Comparison of ENCODE assay signal across 8 cellular contexts in the genomic region with DNA sequence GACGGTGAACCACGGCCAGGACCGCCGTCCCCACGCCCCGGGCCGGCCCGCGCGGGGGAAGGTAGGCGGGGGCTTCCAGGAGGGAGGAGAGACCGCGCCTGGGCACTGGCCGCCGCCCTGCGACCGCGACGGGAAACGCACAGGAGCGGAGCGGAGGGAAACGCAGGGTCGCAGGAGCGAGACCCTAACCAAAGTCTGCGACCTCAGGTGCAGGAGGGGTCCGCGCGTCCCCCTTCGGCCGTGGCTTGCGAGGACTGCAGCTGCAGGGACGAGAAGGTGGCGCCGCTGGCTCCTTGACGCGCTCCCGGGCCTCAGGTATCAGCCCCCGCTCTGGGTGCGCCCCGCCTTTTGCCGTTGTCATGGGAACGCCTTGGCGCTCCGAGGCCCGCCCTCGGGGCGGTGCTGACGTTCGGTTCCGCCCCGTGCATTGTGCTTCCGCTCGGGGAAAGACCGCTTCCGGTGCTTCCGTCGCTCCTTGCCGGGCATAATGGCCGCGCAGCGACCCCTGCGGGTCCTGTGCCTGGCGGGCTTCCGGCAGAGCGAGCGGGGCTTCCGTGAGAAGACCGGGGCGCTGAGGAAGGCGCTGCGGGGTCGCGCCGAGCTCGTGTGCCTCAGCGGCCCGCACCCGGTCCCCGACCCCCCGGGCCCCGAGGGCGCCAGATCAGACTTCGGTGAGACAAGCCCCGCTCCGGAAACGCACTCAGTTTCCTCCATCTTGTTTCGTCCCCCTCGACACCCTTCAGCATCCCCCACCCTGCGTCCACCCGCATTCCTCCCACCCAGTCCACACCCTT. TPM values are rescaled to one million over a fixed set of nuclear protein-coding genes. Genes with fewer than 3 reads are reported as not detected.
DNase-seq lines count a peak whose midpoint lies in the region; ATAC-seq lines count a peak whose summit lies in the region.

A gene (plus strand): TSS at position 462 of the 794 bp plus-strand sequence. CDS start 26 bp downstream, at position 488.

- peak within 1 kb of the TSS; percentile 95 for H4K8ac ChIP-seq in mesenchymal stem cell (ENCODE audit: low read length)

- peak within 1 kb of the TSS; percentile 85 to 97 (median 90) for H3K4me3 Mint-ChIP-seq in CD8-positive, alpha-beta memory T cell
- peak within 1 kb of the TSS; percentile 90 to 91 for H3K4me3 Mint-ChIP-seq in effector memory CD8-positive, alpha-beta T cell

- H3K27ac ChIP-seq in CD8-positive, alpha-beta memory T cell (ENCODE audit: low read depth, low read length): peak within 1 kb of the TSS; percentile 93
- H3K27ac ChIP-seq in mesenchymal stem cell (ENCODE audit: low read length, poor library complexity, severe bottlenecking): peak within 1 kb of the TSS; percentile 68

- CTCF ChIA-PET in CD8-positive, alpha-beta memory T cell (lab: Charles Lee): interaction anchor here (0.9 to 1.8 kb wide), 5 partner anchors 10 to 373 kb away, joined by 3 to 7 read pairs (median 4); a partner anchor contains a TSS
- CTCF ChIA-PET in activated CD8-positive, alpha-beta memory T cell treated with anti-CD3 and anti-CD28 coated beads for 36 hours (lab: Charles Lee): interaction anchor here (1.0 kb wide), 1 partner anchor 13 kb away, joined by 6 read pairs; a partner anchor contains a TSS

- H3K27ac Mint-ChIP-seq in CD8-positive, alpha-beta memory T cell: peak within 1 kb of the TSS; percentile 89 to 99 (median 98)
- H3K27ac Mint-ChIP-seq in effector memory CD8-positive, alpha-beta T cell: peak within 1 kb of the TSS; percentile 96 to 98

- H3K4me1 Mint-ChIP-seq in CD8-positive, alpha-beta memory T cell: peaks cover 11 to 27% (median 15%) of the 10 kb centered on the region in 3 donors
- H3K4me1 Mint-ChIP-seq in effector memory CD8-positive, alpha-beta T cell (ENCODE audit: low read depth in 2 of 2): peaks cover 15 to 23% of the 10 kb centered on the region in 2 donors

- H3K23ac ChIP-seq in mesenchymal stem cell (ENCODE audit: low read length in 2 of 2): peak within 1 kb of the TSS in 1 of 2 experiments; percentile 75

- peak within 1 kb of the TSS; percentile 80 to 91 for H3K4ac ChIP-seq in mesenchymal stem cell (ENCODE audit: low read depth in 1 of 2, low read length in 2 of 2)

- no peaks in the 10 kb centered on the region for H3K9me3 ChIP-seq in CD8-positive, alpha-beta memory T cell (ENCODE audit: low read length)
- no peaks in the 10 kb centered on the region for H3K9me3 ChIP-seq in mesenchymal stem cell (ENCODE audit: control insufficient read depth, low read length)

- WGBS in mesenchymal stem cell: under 1% methylated on average over 88 of the region's 91 CpGs

- peak within 1 kb of the TSS in 1 of 2 experiments; percentile 84 for H3K14ac ChIP-seq in mesenchymal stem cell (ENCODE audit: low read length in 2 of 2)

- H3K4me2 ChIP-seq in mesenchymal stem cell (ENCODE audit: low read length, poor library complexity, severe bottlenecking): peak within 1 kb of the TSS; percentile 91

- DNase-seq in CD8-positive, alpha-beta memory T cell: peak; percentile 96 to 98 (median 97)
- DNase-seq in HS-27A (ENCODE audit: low read depth) (peak; percentile 59), mesenchymal stem cell (peak; percentile 95)
- peak; percentile 81 for DNase-seq in NK-92 treated with Interleukin-12 subunit alpha and Interleukin-12 subunit beta, amount 100 ng/mL, for 24 hours (lab: John Stamatoyannopoulos, UW)
- peak; percentile 96 to 98 (median 97) for DNase-seq in effector memory CD8-positive, alpha-beta T cell
- peak; percentile 95 for DNase-seq in stimulated activated CD8-positive, alpha-beta memory T cell treated with anti-CD3 and anti-CD28 coated beads, Interleukin-15, amount 100 ng/mL, for 1 hour (ENCODE audit: low read depth)

- H3K4me3 ChIP-seq in CD8-positive, alpha-beta memory T cell (ENCODE audit: low read length): peak within 1 kb of the TSS; percentile 92
- H3K4me3 ChIP-seq in mesenchymal stem cell (ENCODE audit: insufficient read depth in 1 of 2, low read depth in 1 of 2, low read length in 2 of 2): peak within 1 kb of the TSS; percentile 91

- POLR2A ChIA-PET in CD8-positive, alpha-beta memory T cell (lab: Charles Lee): interaction anchor here (0.6 to 1.5 kb wide), 4 partner anchors 11 to 41 kb away, joined by 3 read pairs; no protein-coding TSS in a partner anchor
- POLR2A ChIA-PET in activated CD8-positive, alpha-beta memory T cell treated with anti-CD3 and anti-CD28 coated beads for 36 hours (lab: Charles Lee): no interaction called here

- peaks cover 17% of the 10 kb centered on the region for H3K36me3 ChIP-seq in CD8-positive, alpha-beta memory T cell (ENCODE audit: insufficient read depth, low read length)
- peaks cover 50 to 52% of the 10 kb centered on the region in 2 experiments for H3K36me3 ChIP-seq in mesenchymal stem cell (ENCODE audit: control insufficient read depth in 1 of 2, insufficient read depth in 2 of 2, low read depth in 1 of 2, low read length in 2 of 2)

- peaks cover 21% of the 10 kb centered on the region for H3K79me1 ChIP-seq in mesenchymal stem cell (replicated peaks; ENCODE audit: low read length, poor library complexity, severe bottlenecking)

- peaks cover 0 to 51% (median 8%) of the 10 kb centered on the region in 3 donors for H3K36me3 Mint-ChIP-seq in CD8-positive, alpha-beta memory T cell
- H3K36me3 Mint-ChIP-seq in effector memory CD8-positive, alpha-beta T cell (ENCODE audit: insufficient read depth): peaks cover 39% of the 10 kb centered on the region

- H2AFZ ChIP-seq in mesenchymal stem cell (ENCODE audit: low read depth, low read length): peak within 1 kb of the TSS; percentile 94

- H4K91ac ChIP-seq in mesenchymal stem cell (ENCODE audit: low read length): peak within 1 kb of the TSS; percentile 87

- H2BK15ac ChIP-seq in mesenchymal stem cell (ENCODE audit: low read depth, poor library complexity, severe bottlenecking): no peak within 1 kb of the TSS

- peaks cover 20% of the 10 kb centered on the region for H3K4me1 ChIP-seq in CD8-positive, alpha-beta memory T cell (ENCODE audit: insufficient read depth, low read length)
- peaks cover 20% of the 10 kb centered on the region for H3K4me1 ChIP-seq in mesenchymal stem cell (ENCODE audit: control insufficient read depth, insufficient read depth, low read depth, low read length)

- H3K9ac ChIP-seq in mesenchymal stem cell (ENCODE audit: low read length): peak within 1 kb of the TSS; percentile 91

- peak within 1 kb of the TSS; percentile 36 for H2AK5ac ChIP-seq in mesenchymal stem cell (ENCODE audit: low read length, severe bottlenecking)

- peak; percentile 91 for ATAC-seq in GM19455 (IDR thresholded peaks at IDR 0.05; ENCODE audit: unreplicated experiment)
- ATAC-seq in effector memory CD8-positive, alpha-beta T cell (replicated peaks): peak; percentile 94

- peaks cover 0 to 4% of the 10 kb centered on the region in 2 donors for H3K27me3 Mint-ChIP-seq in CD8-positive, alpha-beta memory T cell
- no peaks in the 10 kb centered on the region for H3K27me3 Mint-ChIP-seq in effector memory CD8-positive, alpha-beta T cell

- H3K9me3 Mint-ChIP-seq in CD8-positive, alpha-beta memory T cell: no peaks in the 10 kb centered on the region
- no peaks in the 10 kb centered on the region for H3K9me3 Mint-ChIP-seq in effector memory CD8-positive, alpha-beta T cell

- no peaks in the 10 kb centered on the region for H3K27me3 ChIP-seq in CD8-positive, alpha-beta memory T cell (ENCODE audit: insufficient read depth, low read length, poor library complexity, severe bottlenecking)
- no peaks in the 10 kb centered on the region for H3K27me3 ChIP-seq in mesenchymal stem cell (ENCODE audit: control insufficient read depth in 1 of 2, insufficient read depth in 1 of 2, low read length in 2 of 2)

- H2BK5ac ChIP-seq in mesenchymal stem cell (ENCODE audit: low read depth, low read length, poor library complexity, severe bottlenecking): peak within 1 kb of the TSS; percentile 91

- H2BK120ac ChIP-seq in mesenchymal stem cell (ENCODE audit: low read depth, low read length): peak within 1 kb of the TSS; percentile 74

- H2BK12ac ChIP-seq in mesenchymal stem cell (ENCODE audit: low read length in 2 of 2): peak within 1 kb of the TSS; percentile 23 to 68

- peak within 1 kb of the TSS; percentile 94 to 98 for H3K18ac ChIP-seq in mesenchymal stem cell (ENCODE audit: low read depth in 1 of 2, low read length in 2 of 2)

RNA-seq across cellular contexts. Expression of the gene that starts here (rescaled TPM):
- total RNA-seq in CD8-positive, alpha-beta memory T cell: 10 to 100 TPM; 54.2 to 56.2 TPM
- polyA plus RNA-seq in CD8-positive, alpha-beta memory T cell: 60.0 TPM
- 10 to 100 TPM; 46.2 to 48.6 TPM for total RNA-seq in activated CD8-positive, alpha-beta memory T cell treated with anti-CD3 and anti-CD28 coated beads for 36 hours
- 72.1 TPM for polyA plus RNA-seq in mesenchymal stem cell (2013, experiment 1 of 2)
- polyA plus RNA-seq in mesenchymal stem cell (2013, experiment 2 of 2): 72.9 TPM

Comparison
In these comparisons a context has a peak if more than half of its experiments do, and no peak if none do; other contexts are left out.
1. Peak in every context shown above with its lines: DNase-seq, ATAC-seq, H3K4me3 ChIP-seq and H3K27ac ChIP-seq.